In the genomic region with DNA sequence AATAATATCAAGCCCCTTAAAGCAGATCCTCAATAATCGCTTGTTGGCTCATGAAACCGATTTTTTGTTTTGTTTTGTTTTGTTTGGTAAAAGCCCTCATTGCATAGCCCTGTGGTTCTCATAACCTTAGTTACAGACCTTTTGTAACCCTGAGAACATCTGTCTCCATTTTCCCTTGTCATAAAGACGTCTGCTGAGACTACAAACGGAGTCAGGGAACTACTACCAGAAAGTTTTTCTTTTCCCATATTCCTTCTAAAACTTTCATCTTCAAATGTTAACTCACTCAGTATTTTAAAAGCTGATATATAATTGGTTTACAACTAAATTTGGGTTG, we compare ENCODE assay signal across 9 cellular contexts. TPM values are rescaled to one million over a fixed set of nuclear protein-coding genes. Genes with fewer than 3 reads are reported as not detected.
A peak's percentile ranks its signal among the peaks of the same experiment; 100 is the strongest.
DNase-seq lines count a peak whose midpoint lies in the region; ATAC-seq, FAIRE-seq and TF ChIP-seq lines count a peak whose summit lies in the region.
"Had no signal": no experiment of that assay in that cellular context is flagged by ENCODE, and none has a peak within 500 bp of the region (broad histone marks: within the 10 kb centered on the region; RNA-seq: fewer than 3 reads in every experiment).

No MANE protein-coding gene starts in this region.

- H3K36me3 ChIP-seq in transverse colon (no peaks in the 10 kb centered on the region), kidney (ENCODE audit: control insufficient read depth in 1 of 2, insufficient read depth in 2 of 2, low read length in 2 of 2) (no peaks in the 10 kb centered on the region)
- H3K36me3 ChIP-seq: esophagus squamous epithelium had no signal

- H3K4me1 ChIP-seq in transverse colon (peaks cover 23 to 40% (median 32%) of the 10 kb centered on the region in 4 donors), kidney (ENCODE audit: control insufficient read depth in 1 of 2, insufficient read depth in 1 of 2, low read depth in 1 of 2, low read length in 2 of 2) (peaks cover 3 to 5% of the 10 kb centered on the region in 2 donors)

- H3K27me3 ChIP-seq in transverse colon: no peaks in the 10 kb centered on the region
- H3K27me3 ChIP-seq: esophagus squamous epithelium had no signal

- ATAC-seq in T-cell (replicated peaks in 1 of 4) (no peak), omental fat pad (ENCODE audit: low FRiP score) (no peak)

- 55 to 72% methylated on average over 4 of the region's 4 CpGs for WGBS in transverse colon (ENCODE audit: low coverage in 1 of 2), 2 donors

- H3K27me3 Mint-ChIP-seq in activated naive CD4-positive, alpha-beta T cell treated with anti-CD3 and anti-CD28 coated beads, Interleukin-2, amount 10 ng/mL, durations not matched to agents 7 days and 5 days: no peaks in the 10 kb centered on the region
- H3K27me3 Mint-ChIP-seq in T-cell: no peaks in the 10 kb centered on the region

- peak overlapping the region; percentile 95 for H3K27ac Mint-ChIP-seq in activated naive CD4-positive, alpha-beta T cell treated with anti-CD3 and anti-CD28 coated beads, Interleukin-2, amount 10 ng/mL, durations not matched to agents 7 days and 5 days
- H3K27ac Mint-ChIP-seq in T-cell: peak overlapping the region; percentile 53 to 88

- intact Hi-C loops in transverse colon (cut with DNase I; ENCODE audit: low total_unique reads): loop anchor here (5.0 to 10.0 kb wide), 3 partner anchors 53 to 76 kb away; partner anchors contain the start of genes NANS and TRMO
- intact Hi-C loops in kidney (cut with DNase I): no loop called here

- TF ChIP-seq POLR2A in transverse colon (IDR thresholded peaks at IDR 0.05): no peak

- H3K27ac ChIP-seq in transverse colon: peak overlapping the region in 3 of 4 donors; percentile 57 to 100 (median 100)
- H3K27ac ChIP-seq in kidney (ENCODE audit: low read depth in 2 of 2, low read length in 2 of 2): no peak overlapping the region

- H3K9me3 ChIP-seq in transverse colon (no peaks in the 10 kb centered on the region), kidney (ENCODE audit: control insufficient read depth in 1 of 2, low read length in 2 of 2) (no peaks in the 10 kb centered on the region)
- H3K9me3 ChIP-seq: esophagus squamous epithelium had no signal

- no peak overlapping the region for H3K9ac ChIP-seq in kidney (ENCODE audit: low read length in 2 of 2)

- in situ Hi-C loops in transverse colon (cut with MboI; ENCODE audit: low pct_ligation_motif_present in 1 of 4, low pct_unique_long_range_greater_than_20kb in 1 of 4, low sequenced_read_pairs in 3 of 4): loop anchor here in 1 of 4 donors (25.0 kb wide), 1 partner anchor 106 kb away; no protein-coding TSS in a partner anchor

- no peak overlapping the region for H3K4me3 ChIP-seq in transverse colon
- H3K4me3 ChIP-seq in kidney (ENCODE audit: low read length in 2 of 2): no peak overlapping the region

- CTCF ChIA-PET in activated naive CD4-positive, alpha-beta T cell treated with anti-CD3 and anti-CD28 coated beads, Interleukin-2, amount 10 ng/mL, durations not matched to agents 7 days and 5 days (lab: Charles Lee): interaction anchor here (0.6 to 6.4 kb wide), 7 partner anchors 9 to 92 kb away, joined by 3 to 46 read pairs (median 3); partner anchors contain the start of gene TRMO
- CTCF ChIA-PET in T-cell (lab: Charles Lee): interaction anchor here in 1 of 2 donors (0.6 to 1.3 kb wide), 3 partner anchors 22 to 60 kb away, joined by 3 to 6 read pairs (median 3); partner anchors contain the start of gene TRMO

- peaks cover 44% of the 10 kb centered on the region for H3K4me1 Mint-ChIP-seq in activated naive CD4-positive, alpha-beta T cell treated with anti-CD3 and anti-CD28 coated beads, Interleukin-2, amount 10 ng/mL, durations not matched to agents 7 days and 5 days
- peaks cover 43 to 46% (median 46%) of the 10 kb centered on the region in 3 donors for H3K4me1 Mint-ChIP-seq in T-cell

- H3K4me3 Mint-ChIP-seq in activated naive CD4-positive, alpha-beta T cell treated with anti-CD3 and anti-CD28 coated beads, Interleukin-2, amount 10 ng/mL, durations not matched to agents 7 days and 5 days: peak overlapping the region; percentile 85
- peak overlapping the region; percentile 73 to 80 (median 74) for H3K4me3 Mint-ChIP-seq in T-cell

- no peaks in the 10 kb centered on the region for H3K9me3 Mint-ChIP-seq in activated naive CD4-positive, alpha-beta T cell treated with anti-CD3 and anti-CD28 coated beads, Interleukin-2, amount 10 ng/mL, durations not matched to agents 7 days and 5 days
- no peaks in the 10 kb centered on the region for H3K9me3 Mint-ChIP-seq in T-cell

- no peak for FAIRE-seq in kidney (lab: Jason Lieb, UNC)

- TF ChIP-seq EP300 in transverse colon (IDR thresholded peaks at IDR 0.05; ENCODE audit: low read depth): no peak

- POLR2A ChIA-PET in T-cell (lab: Charles Lee): interaction anchor here (0.6 to 2.9 kb wide), 6 partner anchors 9 to 120 kb away, joined by 3 to 20 read pairs (median 4); partner anchors contain the start of gene TRMO (in 2 of the 2)

- no peak for DNase-seq in activated naive CD4-positive, alpha-beta T cell treated with anti-CD3 and anti-CD28 coated beads, Interleukin-2, amount 10 ng/mL, durations not matched to agents 7 days and 5 days
- DNase-seq in activated naive CD4-positive, alpha-beta T cell (lab: John Stamatoyannopoulos, UW): no peak
- no peak for DNase-seq in T-cell
- peak; percentile 44 for DNase-seq in globus pallidus (ENCODE audit: low spot score)
- DNase-seq in transverse colon: no peak
- DNase-seq in omental fat pad (ENCODE audit: low spot score): no peak
- no peak for DNase-seq in NCI-H1105 (lab: John Stamatoyannopoulos, UW)
- no peak for DNase-seq in kidney
- DNase-seq: esophagus squamous epithelium had no signal

- peaks cover 11% of the 10 kb centered on the region for H3K36me3 Mint-ChIP-seq in activated naive CD4-positive, alpha-beta T cell treated with anti-CD3 and anti-CD28 coated beads, Interleukin-2, amount 10 ng/mL, durations not matched to agents 7 days and 5 days
- no peaks in the 10 kb centered on the region for H3K36me3 Mint-ChIP-seq in T-cell

- TF ChIP-seq CTCF in transverse colon (IDR thresholded peaks at IDR 0.05) (no peak), omental fat pad (IDR thresholded peaks at IDR 0.05) (no peak), kidney (IDR thresholded peaks at IDR 0.05; ENCODE audit: borderline replicate concordance, extremely low read depth, insufficient read depth) (no peak)

RNA-seq across cellular contexts. Expression of gene ANP32B, which starts 1.3 kb away (rescaled TPM):
- total RNA-seq in T-cell (100 to 1,000 TPM; 151 to 201 (median 172) TPM), transverse colon (10 to 100 TPM; 37.4 to 65.6 (median 43.0) TPM), omental fat pad (10 to 100 TPM; 28.5 to 49.0 (median 48.5) TPM), kidney (101 TPM)
- polyA plus RNA-seq in kidney (ENCODE audit: insufficient read depth, low read depth, low replicate concordance): 101 TPM

RNA-seq across cellular contexts. Expression of gene HEMGN, which starts 43.8 kb away (rescaled TPM):
- total RNA-seq in T-cell (1 to 10 TPM; 1.3 to 3.7 (median 1.7) TPM), transverse colon (not detected), omental fat pad (1 to 10 TPM in 1 of 4 donors, under 1 TPM in 2, not detected in 1; 0.19 to 1.1 (median 0.44) TPM), kidney (0.16 TPM)
- polyA plus RNA-seq in kidney (ENCODE audit: insufficient read depth, low read depth, low replicate concordance): not detected
- total RNA-seq: esophagus squamous epithelium had no signal

RNA-seq across cellular contexts. Expression of gene TRMO, which starts 59.5 kb away (rescaled TPM):
- total RNA-seq in T-cell (10 to 100 TPM; 38.8 to 47.4 (median 44.7) TPM), transverse colon (10 to 100 TPM; 25.6 to 37.8 (median 31.1) TPM), omental fat pad (10 to 100 TPM; 22.3 to 31.2 (median 24.3) TPM), kidney (20.3 TPM)
- 13.1 TPM for polyA plus RNA-seq in kidney (ENCODE audit: insufficient read depth, low read depth, low replicate concordance)

Comparison
In these comparisons a context has a peak if more than half of its experiments do, and no peak if none do; other contexts are left out.
1. H3K27ac ChIP-seq: peak in transverse colon (3 of 4); none in kidney (0 of 2).